Comparison of ENCODE assay signal across 10 cellular contexts in genomic region chr14:30624132-30624423, GRCh38. TPM values are rescaled to one million over a fixed set of nuclear protein-coding genes. Genes with fewer than 3 reads are reported as not detected.
DNase-seq lines count a peak whose midpoint lies in the region; ATAC-seq and TF ChIP-seq lines count a peak whose summit lies in the region.
"Had no signal": no experiment of that assay in that cellular context is flagged by ENCODE, and none has a peak within 500 bp of the region (broad histone marks: within the 10 kb centered on the region; RNA-seq: fewer than 3 reads in every experiment).

No MANE protein-coding gene starts in this region.

- H3K27ac Mint-ChIP-seq in activated T-helper 2 cell treated with anti-CD3 and anti-CD28 coated beads, Interferon-gamma antibody, Interleukin-2, Interleukin-4, amounts not matched to agents 10 μg/mL and 5 μg/mL and 100 μg/mL, durations not matched to agents 14 hours and 24 hours and 36 hours = no peak overlapping the region
- peak overlapping the region; percentile 35 for H3K27ac Mint-ChIP-seq in memory B cell

- ATAC-seq in memory B cell (ENCODE audit: low read depth) (no peak), HG03139 (IDR thresholded peaks at IDR 0.05; ENCODE audit: unreplicated experiment) (no peak)

- POLR2A ChIA-PET in AG04450 (lab: Yijun Ruan, JAX) = no interaction called here

- no peaks in the 10 kb centered on the region for H3K9me3 Mint-ChIP-seq in activated T-helper 2 cell treated with anti-CD3 and anti-CD28 coated beads, Interferon-gamma antibody, Interleukin-2, Interleukin-4, amounts not matched to agents 10 μg/mL and 5 μg/mL and 100 μg/mL, durations not matched to agents 14 hours and 24 hours and 36 hours
- H3K9me3 Mint-ChIP-seq in memory B cell = no peaks in the 10 kb centered on the region

- H3K27ac ChIP-seq in AG04450 (ENCODE audit: low read depth, low read length) = no peak overlapping the region
- H3K27ac ChIP-seq: RWPE1 had no signal

- peaks cover 37% of the 10 kb centered on the region for H3K4me1 Mint-ChIP-seq in activated T-helper 2 cell treated with anti-CD3 and anti-CD28 coated beads, Interferon-gamma antibody, Interleukin-2, Interleukin-4, amounts not matched to agents 10 μg/mL and 5 μg/mL and 100 μg/mL, durations not matched to agents 14 hours and 24 hours and 36 hours (ENCODE audit: low read depth)
- peaks cover 27% of the 10 kb centered on the region for H3K4me1 Mint-ChIP-seq in memory B cell

- H3K27me3 Mint-ChIP-seq in activated T-helper 2 cell treated with anti-CD3 and anti-CD28 coated beads, Interferon-gamma antibody, Interleukin-2, Interleukin-4, amounts not matched to agents 10 μg/mL and 5 μg/mL and 100 μg/mL, durations not matched to agents 14 hours and 24 hours and 36 hours (ENCODE audit: low read depth) = no peaks in the 10 kb centered on the region
- H3K27me3 Mint-ChIP-seq in memory B cell = no peaks in the 10 kb centered on the region

- H3K27me3 ChIP-seq in AG04450 (ENCODE audit: control insufficient read depth, insufficient read depth, low read length) = no peaks in the 10 kb centered on the region

- H3K4me3 ChIP-seq in AG04450 (ENCODE audit: low read depth, low read length) (peak overlapping the region; percentile 94), GM12864 (ENCODE audit: low read depth, low read length) (peak overlapping the region; percentile 16)

- DNase-seq in AG04450 (ENCODE audit: low read depth, low spot score) = no peak
- no peak for DNase-seq in GM12864 (ENCODE audit: low read depth)
- no peak for DNase-seq in activated T-helper 2 cell treated with anti-CD3 and anti-CD28 coated beads, Interferon-gamma antibody, Interleukin-2, Interleukin-4, amounts not matched to agents 10 μg/mL and 5 μg/mL and 100 μg/mL, durations not matched to agents 14 hours and 24 hours and 36 hours (ENCODE audit: low spot score)
- no peak for DNase-seq in memory B cell (ENCODE audit: low spot score in 2 of 2)
- DNase-seq in stimulated activated CD4-positive, alpha-beta T cell treated with anti-CD3 and anti-CD28 coated beads, Interleukin-1b, Interleukin-23, amount 100 ng/mL, for 48 hours = no peak
- DNase-seq in activated effector memory CD4-positive, alpha-beta T cell treated with anti-CD3 and anti-CD28 coated beads, Interleukin-2, amount 50 U/mL, for 16 hours = no peak
- no peak for DNase-seq in iPS-NIHi7 (ENCODE audit: extremely low spot score)
- DNase-seq: activated CD4-positive, alpha-beta T cell treated with anti-CD3 and anti-CD28 coated beads for 4 hours had no signal

- no peak for TF ChIP-seq CTCF in AG04450 (IDR thresholded peaks at IDR 0.05; ENCODE audit: low read depth, low read length)
- TF ChIP-seq CTCF in GM12864 (IDR thresholded peaks at IDR 0.05; ENCODE audit: low read depth, low read length, missing control alignments) = no peak

- peaks cover 27% of the 10 kb centered on the region for H3K36me3 Mint-ChIP-seq in activated T-helper 2 cell treated with anti-CD3 and anti-CD28 coated beads, Interferon-gamma antibody, Interleukin-2, Interleukin-4, amounts not matched to agents 10 μg/mL and 5 μg/mL and 100 μg/mL, durations not matched to agents 14 hours and 24 hours and 36 hours (ENCODE audit: low read depth)
- peaks cover 18% of the 10 kb centered on the region for H3K36me3 Mint-ChIP-seq in memory B cell

- intact Hi-C loops in activated T-helper 2 cell treated with anti-CD3 and anti-CD28 coated beads, Interferon-gamma antibody, Interleukin-2, Interleukin-4, amounts not matched to agents 10 μg/mL and 5 μg/mL and 100 μg/mL, durations not matched to agents 14 hours and 24 hours and 36 hours (cut with micrococcal nuclease) = loop anchor here (5.0 to 10.0 kb wide), 3 partner anchors 269 to 1453 kb away; partner anchors contain the start of genes AP4S1, ARHGAP5 and STRN3

- H3K4me3 Mint-ChIP-seq in activated T-helper 2 cell treated with anti-CD3 and anti-CD28 coated beads, Interferon-gamma antibody, Interleukin-2, Interleukin-4, amounts not matched to agents 10 μg/mL and 5 μg/mL and 100 μg/mL, durations not matched to agents 14 hours and 24 hours and 36 hours (ENCODE audit: low read depth) = peak overlapping the region; percentile 67
- peak overlapping the region; percentile 61 for H3K4me3 Mint-ChIP-seq in memory B cell

- CTCF ChIA-PET in AG04450 (lab: Charles Lee) = no interaction called here

- no peaks in the 10 kb centered on the region for H3K9me3 ChIP-seq in AG04450 (ENCODE audit: control insufficient read depth, insufficient read depth, low read length)

RNA-seq across cellular contexts. Expression of gene SCFD1, which starts 2.0 kb away (rescaled TPM):
- 109 and 160 TPM in 2 replicates for polyA plus RNA-seq in AG04450 (2011; rRNA removed)
- 67.0 and 141 TPM in 2 replicates for polyA minus RNA-seq in AG04450 (2011; rRNA and poly(A)+ RNA removed)
- total RNA-seq in activated T-helper 2 cell treated with anti-CD3 and anti-CD28 coated beads, Interferon-gamma antibody, Interleukin-2, Interleukin-4, amounts not matched to agents 10 μg/mL and 5 μg/mL and 100 μg/mL, durations not matched to agents 14 hours and 24 hours and 36 hours = 72.8 and 76.1 TPM in 2 replicates
